In the genomic region with DNA sequence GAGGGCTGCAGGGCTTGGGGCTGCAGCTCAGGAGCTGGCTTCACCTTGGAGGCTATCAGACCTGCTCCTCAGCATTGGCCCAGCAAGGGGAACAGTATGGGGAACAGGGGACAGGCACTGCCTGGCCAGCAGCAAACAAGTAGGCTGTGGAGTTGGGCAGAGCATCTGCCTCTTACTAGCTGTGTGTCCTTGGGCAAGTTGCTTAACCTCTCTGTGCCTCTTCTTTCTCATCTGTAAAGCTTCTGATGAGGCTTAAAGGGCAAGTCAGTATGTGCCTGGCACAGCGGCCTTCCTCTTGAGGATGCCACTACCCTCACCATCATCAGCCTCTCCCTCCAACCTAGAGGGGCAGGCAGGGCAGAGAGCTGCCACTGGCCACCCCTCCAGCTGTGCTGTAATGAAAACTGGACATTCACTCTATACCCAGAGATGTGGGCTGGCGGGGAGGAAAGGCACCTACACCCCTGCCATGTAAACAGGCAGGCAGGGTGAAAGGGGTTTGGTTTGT, we compare ENCODE assay signal across 8 cellular contexts. TPM values are rescaled to one million over a fixed set of nuclear protein-coding genes. Genes with fewer than 3 reads are reported as not detected.
A peak's percentile ranks its signal among the peaks of the same experiment; 100 is the strongest.
DNase-seq lines count a peak whose midpoint lies in the region; ATAC-seq and TF ChIP-seq lines count a peak whose summit lies in the region.

No MANE protein-coding gene starts in this region.

- H3K79me2 ChIP-seq in DOHH2 (ENCODE audit: control insufficient read depth, low read length) = no peaks in the 10 kb centered on the region

- H3K9me2 ChIP-seq in DOHH2 (replicated peaks; ENCODE audit: control insufficient read depth, low read length) = no peaks in the 10 kb centered on the region

- TF ChIP-seq CTCF in DOHH2 (IDR thresholded peaks at IDR 0.05; ENCODE audit: low read depth, low read length, poor library complexity, severe bottlenecking) (no peak), Panc1 (IDR thresholded peaks at IDR 0.05) (no peak), esophagus squamous epithelium (IDR thresholded peaks at IDR 0.05) (no peak), prostate gland (IDR thresholded peaks at IDR 0.05) (no peak), testis (IDR thresholded peaks at IDR 0.05) (no peak)

- BruUV-seq in Panc1 (replicated peaks; lab: Mats Ljungman, UMichigan) = no TSS peak

- 80 to 83% methylated on average over 1 of the region's 2 CpGs for WGBS in esophagus squamous epithelium, 2 donors
- 97% methylated on average over 2 of the region's 2 CpGs for WGBS in prostate gland
- 94 to 100% methylated on average over 2 of the region's 2 CpGs for WGBS in testis, 2 donors

- H3K9me3 ChIP-seq in DOHH2 (ENCODE audit: control insufficient read depth, insufficient read depth, low read length) (no peaks in the 10 kb centered on the region), Panc1 (ENCODE audit: control insufficient read depth, insufficient read depth, low read depth, low read length) (no peaks in the 10 kb centered on the region), esophagus squamous epithelium (no peaks in the 10 kb centered on the region), prostate gland (no peaks in the 10 kb centered on the region), testis (no peaks in the 10 kb centered on the region)

- H3K27me3 ChIP-seq in DOHH2 (ENCODE audit: control insufficient read depth, low read length) (no peaks in the 10 kb centered on the region), Panc1 (ENCODE audit: control insufficient read depth, insufficient read depth, low read length) (no peaks in the 10 kb centered on the region), esophagus squamous epithelium (no peaks in the 10 kb centered on the region), prostate gland (replicated peaks; ENCODE audit: insufficient read depth) (no peaks in the 10 kb centered on the region), testis (no peaks in the 10 kb centered on the region)

- in situ Hi-C loops in Panc1 (cut with HindIII; ENCODE audit: low pct_unique_long_range_greater_than_20kb, low sequenced_read_pairs) = no loop called here

- CTCF ChIA-PET in Panc1 (lab: Charles Lee) = interaction anchor here (0.5 to 8.1 kb wide), 9 partner anchors 9 to 1345 kb away, joined by 3 to 132 read pairs (median 4); partner anchors contain the start of gene PHLDA2

- no peak for DNase-seq in Panc1 (ENCODE audit: low read depth, low spot score)
- DNase-seq in esophagus squamous epithelium (lab: John Stamatoyannopoulos, UW) = no peak
- DNase-seq in prostate gland (ENCODE audit: low spot score) = no peak
- no peak for DNase-seq in NCI-H187 (lab: John Stamatoyannopoulos, UW)
- DNase-seq in testis = no peak
- no peak for DNase-seq in T-helper 9 cell

- ATAC-seq in Panc1 (no peak), GM21619 (IDR thresholded peaks at IDR 0.05; ENCODE audit: unreplicated experiment) (no peak)

- peak overlapping the region; percentile 100 for H3K4me2 ChIP-seq in DOHH2 (ENCODE audit: low read length)

- H3K36me3 ChIP-seq in DOHH2 (ENCODE audit: control insufficient read depth, low read length) = no peaks in the 10 kb centered on the region
- no peaks in the 10 kb centered on the region for H3K36me3 ChIP-seq in Panc1 (ENCODE audit: control insufficient read depth, insufficient read depth, low read length)
- no peaks in the 10 kb centered on the region for H3K36me3 ChIP-seq in esophagus squamous epithelium
- no peaks in the 10 kb centered on the region for H3K36me3 ChIP-seq in prostate gland
- H3K36me3 ChIP-seq in testis (ENCODE audit: low read depth, missing control alignments) = no peaks in the 10 kb centered on the region

- POLR2A ChIA-PET in Panc1 (lab: Charles Lee) = interaction anchor here (1.0 to 2.0 kb wide), 2 partner anchors 10 to 36 kb away, joined by 4 to 12 read pairs; partner anchors contain the start of gene PHLDA2

- H3K27ac ChIP-seq in DOHH2 (ENCODE audit: low read depth, low read length) (peak overlapping the region; percentile 66), Panc1 (ENCODE audit: low read length) (peak overlapping the region; percentile 83), esophagus squamous epithelium (peak overlapping the region; percentile 65 to 79 (median 68)), prostate gland (peak overlapping the region; percentile 85 to 88), testis (no peak overlapping the region)

- H4K20me1 ChIP-seq in DOHH2 (ENCODE audit: control insufficient read depth, insufficient read depth, low read depth, low read length) = no peaks in the 10 kb centered on the region

- intact Hi-C loops in Panc1 (cut with micrococcal nuclease; ENCODE audit: unreplicated experiment) (no loop called here), esophagus squamous epithelium (cut with DNase I) (no loop called here), prostate gland (cut with DNase I) (loop anchor here (10.0 kb wide), 1 partner anchor 698 kb away; no protein-coding TSS in a partner anchor), testis (cut with DNase I; ENCODE audit: low total_unique reads) (loop anchor here (10.0 kb wide), 1 partner anchor 468 kb away; no protein-coding TSS in a partner anchor)

- TF ChIP-seq POLR2A in esophagus squamous epithelium (IDR thresholded peaks at IDR 0.05) = no peak
- TF ChIP-seq POLR2A in prostate gland (IDR thresholded peaks at IDR 0.05) = no peak
- TF ChIP-seq POLR2A in testis (IDR thresholded peaks at IDR 0.05) = no peak

- peaks cover 25% of the 10 kb centered on the region for H3K4me1 ChIP-seq in DOHH2 (ENCODE audit: control insufficient read depth, low read length)
- H3K4me1 ChIP-seq in Panc1 (ENCODE audit: control insufficient read depth, insufficient read depth, low read length) = peaks cover 20% of the 10 kb centered on the region
- H3K4me1 ChIP-seq in esophagus squamous epithelium = peaks cover 26 to 41% (median 38%) of the 10 kb centered on the region in 3 donors
- H3K4me1 ChIP-seq in prostate gland (replicated peaks) = peaks cover 20% of the 10 kb centered on the region
- peaks cover 32% of the 10 kb centered on the region for H3K4me1 ChIP-seq in testis

- no peaks in the 10 kb centered on the region; the same call in 1 of the 2 replicates for H3F3A ChIP-seq in DOHH2 (ENCODE audit: control insufficient read depth, insufficient read depth)

- peak overlapping the region; percentile 87 for H3K4me3 ChIP-seq in DOHH2 (ENCODE audit: low read length)
- peak overlapping the region; percentile 37 to 54 for H3K4me3 ChIP-seq in Panc1 (ENCODE audit: low read depth in 2 of 2, low read length in 2 of 2)
- peak overlapping the region; percentile 18 to 68 (median 48) for H3K4me3 ChIP-seq in esophagus squamous epithelium
- no peak overlapping the region for H3K4me3 ChIP-seq in prostate gland
- H3K4me3 ChIP-seq in testis = no peak overlapping the region

RNA-seq across cellular contexts. Expression of gene CDKN1C, which starts 7.5 kb away (rescaled TPM):
- total RNA-seq in Panc1 (2021; ENCODE audit: unreplicated experiment) (4.6 TPM), esophagus squamous epithelium (10 to 100 TPM in 2 of 4 donors, 1 to 10 TPM in 2; 4.1 to 54.6 (median 20.8) TPM), prostate gland (10 to 100 TPM; 36.5 to 42.7 TPM), testis (10 to 100 TPM; 24.3 to 34.9 TPM)
- 10.9 TPM for polyA plus RNA-seq in Panc1 (2012; ENCODE audit: insufficient read length)
- 15.2 TPM for polyA plus RNA-seq in testis (ENCODE audit: insufficient read depth, low read depth, low replicate concordance)

RNA-seq across cellular contexts. Expression of gene PHLDA2, which starts 36.1 kb away (rescaled TPM):
- total RNA-seq in Panc1 (2021; ENCODE audit: unreplicated experiment) = 195 TPM
- polyA plus RNA-seq in Panc1 (2012; ENCODE audit: insufficient read length) = 286 TPM
- total RNA-seq in esophagus squamous epithelium = 10 to 100 TPM; 10.2 to 39.2 (median 22.5) TPM
- 10 to 100 TPM; 12.4 to 20.4 TPM for total RNA-seq in prostate gland
- 1 to 10 TPM; 2.2 to 4.0 TPM for total RNA-seq in testis
- polyA plus RNA-seq in testis (ENCODE audit: insufficient read depth, low read depth, low replicate concordance) = 0.62 TPM

Comparison
In these comparisons a context has a peak if more than half of its experiments do, and no peak if none do; other contexts are left out.
1. H3K27ac ChIP-seq: peak in DOHH2 (single experiment), Panc1 (single experiment), esophagus squamous epithelium (4 of 4) and prostate gland (2 of 2); none in testis (0 of 2).
2. H3K4me3 ChIP-seq: peak in DOHH2 (single experiment), Panc1 (2 of 2) and esophagus squamous epithelium (4 of 4); none in prostate gland (0 of 2) and testis (0 of 2).
3. intact Hi-C loops: an anchor here in prostate gland (10.0 kb wide) and testis (10.0 kb wide); none called in Panc1 and esophagus squamous epithelium.